ENCODE assay signal across 8 cellular contexts in the genomic region with DNA sequence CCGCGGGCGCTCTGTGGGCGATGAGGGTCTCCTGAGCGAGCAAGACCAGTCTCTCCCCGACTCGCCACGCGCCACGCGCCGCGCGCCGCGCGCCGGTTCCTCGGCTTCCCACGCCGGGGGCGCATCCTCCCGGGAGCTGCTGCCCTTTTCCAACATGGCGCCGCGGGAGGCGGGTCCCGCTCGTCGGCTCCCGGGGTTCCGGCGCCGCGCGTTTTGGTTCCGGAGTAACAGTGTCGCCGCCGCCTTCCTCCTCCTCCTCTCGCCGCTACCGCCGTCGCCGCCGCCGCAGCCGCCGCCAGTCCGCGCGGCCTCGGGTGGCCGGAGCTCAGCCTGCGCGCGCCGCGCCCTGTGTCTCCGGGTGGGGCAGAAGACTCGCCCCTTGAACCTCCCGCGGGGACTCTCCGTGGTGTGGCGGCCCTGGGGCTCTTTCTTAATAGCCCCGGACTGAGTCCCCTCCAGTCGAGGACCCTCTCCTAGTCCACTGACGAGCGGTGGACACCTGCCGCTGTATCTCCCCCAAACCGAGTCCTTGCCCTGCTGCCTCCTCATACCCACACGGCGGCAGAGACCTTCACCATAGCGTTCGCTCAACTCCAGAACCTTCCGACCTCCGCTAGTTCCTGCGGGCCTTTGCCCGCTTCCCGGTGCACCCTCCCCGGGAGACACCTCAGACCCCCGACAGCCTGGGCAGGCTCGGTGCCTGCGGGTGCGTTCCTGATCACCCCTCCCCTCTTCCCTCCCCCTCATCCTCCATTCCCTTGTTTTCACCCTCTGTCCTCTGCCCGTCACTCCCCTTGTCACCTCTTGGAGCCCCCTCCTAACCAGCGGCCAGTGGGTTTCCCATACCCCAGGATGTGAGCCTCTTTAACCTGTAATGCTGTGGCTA. TPM values are rescaled to one million over a fixed set of nuclear protein-coding genes. Genes with fewer than 3 reads are reported as not detected.
DNase-seq lines count a peak whose midpoint lies in the region; ATAC-seq and TF ChIP-seq lines count a peak whose summit lies in the region.

A gene (plus strand): TSS at position 242 of the 886 bp plus-strand sequence. CDS start 633 bp downstream, at position 875.

- TF ChIP-seq POLR2A in GM18951 (IDR thresholded peaks at IDR 0.05; ENCODE audit: extremely low read depth, insufficient read depth, insufficient read length): peak; percentile 76
- no peak for TF ChIP-seq POLR2A in IMR-90 (IDR thresholded peaks at IDR 0.05; ENCODE audit: low read depth, low read length)

- CTCF ChIA-PET in IMR-90 (lab: Yijun Ruan, JAX): no interaction called here

- H3K4me3 ChIP-seq in ACC112 (ENCODE audit: low read depth, low read length): peak within 1 kb of the TSS; percentile 96
- H3K4me3 ChIP-seq in IMR-90 (ENCODE audit: insufficient read depth, low read depth, low read length): peak within 1 kb of the TSS; percentile 88
- peak within 1 kb of the TSS; percentile 99 for H3K4me3 ChIP-seq in RWPE2 (ENCODE audit: severe bottlenecking)
- peak within 1 kb of the TSS; percentile 85 for H3K4me3 ChIP-seq in fibroblast of the aortic adventitia (ENCODE audit: low read depth, low read length)

- dilution Hi-C loops in IMR-90 (cut with HindIII; ENCODE audit: low sequenced_read_pairs, unreplicated experiment): no loop called here

- peaks cover 7% of the 10 kb centered on the region for H3K27me3 Mint-ChIP-seq in nephron progenitor cell (ENCODE audit: low read depth, poor library complexity)

- peak within 1 kb of the TSS; percentile 52 for H2BK120ac ChIP-seq in IMR-90 (ENCODE audit: low read depth, low read length)

- 0% methylated on average over 37 of the region's 88 CpGs; no CpG with 5 or more reads in 1 of the 2 experiments for WGBS in IMR-90 (ENCODE audit: extremely low coverage in 2 of 2, insufficient read length in 1 of 2), 2 experiments

- TF ChIP-seq CTCF in IMR-90 (conservative IDR thresholded peaks at IDR 0.05; ENCODE audit: low read depth, low read length) (no peak), RWPE2 (IDR thresholded peaks at IDR 0.05; ENCODE audit: poor library complexity, severe bottlenecking) (no peak), fibroblast of the aortic adventitia (IDR thresholded peaks at IDR 0.05; ENCODE audit: insufficient read depth, low read length) (no peak), nephron progenitor cell (IDR thresholded peaks at IDR 0.05) (no peak)

- peak within 1 kb of the TSS; percentile 98 for H3K4me2 ChIP-seq in IMR-90 (ENCODE audit: low read depth, low read length)

- H3K36me3 Mint-ChIP-seq in nephron progenitor cell (ENCODE audit: low read depth): peaks cover 40% of the 10 kb centered on the region

- DNase-seq in IMR-90 (peak; percentile 57), RWPE2 (ENCODE audit: low spot score) (peak; percentile 90), fibroblast of the aortic adventitia (ENCODE audit: low read depth) (peak; percentile 60), nephron progenitor cell (peak; percentile 83)
- DNase-seq in activated T-helper 9 cell treated with anti-CD3 and anti-CD28 coated beads, Interleukin-2, amount 50 U/mL, for 16 hours (ENCODE audit: low read depth): peak; percentile 77
- DNase-seq in stimulated activated naive CD8-positive, alpha-beta T cell treated with anti-CD3 and anti-CD28 coated beads, Interleukin-15, Interleukin-2, amounts not matched to agents 100 U/mL and 50 U/mL, for 24 hours: peak; percentile 89

- H3K79me2 ChIP-seq in ACC112 (ENCODE audit: control insufficient read depth, insufficient read depth, low read length, unreplicated experiment): peaks cover 3% of the 10 kb centered on the region

- H3K4me1 ChIP-seq in ACC112 (ENCODE audit: control insufficient read depth, insufficient read depth, low read length, unreplicated experiment) (peaks cover 18% of the 10 kb centered on the region), IMR-90 (ENCODE audit: control insufficient read depth, insufficient read depth, low read length) (peaks cover 9% of the 10 kb centered on the region), RWPE2 (ENCODE audit: insufficient read depth, poor library complexity, severe bottlenecking) (peaks cover 24% of the 10 kb centered on the region)

- H2BK5ac ChIP-seq in IMR-90 (ENCODE audit: low read depth, low read length, poor library complexity, severe bottlenecking): peak within 1 kb of the TSS; percentile 52

- peak within 1 kb of the TSS; percentile 34 for H3K18ac ChIP-seq in IMR-90 (ENCODE audit: low read depth, low read length)

- H3K4me3 Mint-ChIP-seq in nephron progenitor cell: peak within 1 kb of the TSS; percentile 98

- peak within 1 kb of the TSS; percentile 90 for H3K9ac ChIP-seq in IMR-90 (ENCODE audit: low read depth, low read length)

- H2BK15ac ChIP-seq in IMR-90 (ENCODE audit: low read depth, low read length): peak within 1 kb of the TSS; percentile 10; the same call in 1 of the 3 replicates

- no peak within 1 kb of the TSS for H2BK20ac ChIP-seq in IMR-90 (ENCODE audit: low read depth, low read length)

- in situ Hi-C loops in GM18951 (cut with MboI; ENCODE audit: low sequenced_read_pairs, unreplicated experiment): no loop called here
- in situ Hi-C loops in IMR-90 (cut with MboI; ENCODE audit: low sequenced_read_pairs): no loop called here

- TSS peak; percentile 93 for BruUV-seq in IMR-90 (replicated peaks; lab: Mats Ljungman, UMichigan)

- peak within 1 kb of the TSS; percentile 57; the same call in 1 of the 2 replicates for H2AK5ac ChIP-seq in IMR-90 (ENCODE audit: low read depth, low read length)

- peaks cover 25 to 31% of the 10 kb centered on the region in 2 experiments for H3K79me1 ChIP-seq in IMR-90 (ENCODE audit: low read depth in 1 of 2, low read length in 2 of 2)

- H3K56ac ChIP-seq in IMR-90 (ENCODE audit: extremely low read depth, insufficient read depth, low read length): peak within 1 kb of the TSS; percentile 50

- H3K27ac ChIP-seq in ACC112 (ENCODE audit: low read depth, low read length): peak within 1 kb of the TSS; percentile 7; the same call in 1 of the 2 replicates
- peak within 1 kb of the TSS; percentile 71 for H3K27ac ChIP-seq in IMR-90 (ENCODE audit: insufficient read depth, low read length)
- H3K27ac ChIP-seq in RWPE2 (ENCODE audit: poor library complexity, severe bottlenecking): peak within 1 kb of the TSS; percentile 52

- H3K23ac ChIP-seq in IMR-90 (ENCODE audit: low read depth, low read length): peak within 1 kb of the TSS; percentile 97

- peaks cover 19% of the 10 kb centered on the region for H3K9me3 Mint-ChIP-seq in nephron progenitor cell

- POLR2A ChIA-PET in IMR-90 (lab: Charles Lee; ENCODE audit: unreplicated experiment): interaction anchor here (0.6 to 0.7 kb wide), 2 partner anchors 73 to 606 kb away, joined by 3 to 10 read pairs; no protein-coding TSS in a partner anchor

- H3K4ac ChIP-seq in IMR-90 (ENCODE audit: low read depth, low read length): peak within 1 kb of the TSS; percentile 85

- H3K27ac Mint-ChIP-seq in nephron progenitor cell: peak within 1 kb of the TSS; percentile 95

- peak within 1 kb of the TSS; percentile 93 for H3K14ac ChIP-seq in IMR-90 (replicated peaks; ENCODE audit: low read depth, low read length)

- H4K5ac ChIP-seq in IMR-90 (ENCODE audit: low read depth, low read length): peak within 1 kb of the TSS; percentile 89

- H4K8ac ChIP-seq in IMR-90 (ENCODE audit: low read depth in 2 of 2, low read length in 2 of 2): peak within 1 kb of the TSS; percentile 95 to 99

- no peaks in the 10 kb centered on the region for H3K9me3 ChIP-seq in IMR-90 (ENCODE audit: control insufficient read depth, insufficient read depth, low read length)
- no peaks in the 10 kb centered on the region for H3K9me3 ChIP-seq in RWPE2 (ENCODE audit: severe bottlenecking)

- H3K36me3 ChIP-seq in ACC112 (ENCODE audit: insufficient read depth, low read length) (no peaks in the 10 kb centered on the region), IMR-90 (ENCODE audit: control insufficient read depth, insufficient read depth, low read length) (peaks cover 9% of the 10 kb centered on the region; the same call in 1 of the 2 replicates), RWPE2 (ENCODE audit: low read depth) (peaks cover 14% of the 10 kb centered on the region)

- no peaks in the 10 kb centered on the region for H3K9me1 ChIP-seq in IMR-90 (ENCODE audit: insufficient read depth, low read length)

- H2AFZ ChIP-seq in ACC112 (ENCODE audit: low read length, unreplicated experiment) (peak within 1 kb of the TSS; percentile 97), IMR-90 (replicated peaks; ENCODE audit: low read length, poor library complexity) (peak within 1 kb of the TSS; percentile 96)

- ATAC-seq in IMR-90 (ENCODE audit: low read depth): peak; percentile 97
- peak; percentile 76 for ATAC-seq in RWPE2 (ENCODE audit: low read depth)
- peak; percentile 72 for ATAC-seq in stimulated activated naive CD8-positive, alpha-beta T cell treated with anti-CD3 and anti-CD28 coated beads, Interleukin-15, Interleukin-2, amounts not matched to agents 100 U/mL and 50 U/mL, for 24 hours

- intact Hi-C loops in IMR-90 (cut with micrococcal nuclease): loop anchor here (2.0 to 5.0 kb wide), 2 partner anchors 20 to 290 kb away; no protein-coding TSS in a partner anchor

- H4K91ac ChIP-seq in IMR-90 (ENCODE audit: insufficient read depth, low read depth, low read length): peak within 1 kb of the TSS; percentile 75

- TF ChIP-seq RAD21 in IMR-90 (IDR thresholded peaks at IDR 0.05; ENCODE audit: low read length): no peak

- H4K20me1 ChIP-seq in IMR-90 (ENCODE audit: insufficient read depth, low read length): no peaks in the 10 kb centered on the region

- H3K4me1 Mint-ChIP-seq in nephron progenitor cell: peaks cover 54% of the 10 kb centered on the region

- no peaks in the 10 kb centered on the region for H3K27me3 ChIP-seq in ACC112 (ENCODE audit: insufficient read depth, low read length)
- H3K27me3 ChIP-seq in IMR-90 (ENCODE audit: control insufficient read depth, insufficient read depth, low read length): no peaks in the 10 kb centered on the region
- H3K27me3 ChIP-seq in RWPE2 (ENCODE audit: insufficient read depth, poor library complexity, severe bottlenecking): no peaks in the 10 kb centered on the region

- peak within 1 kb of the TSS; percentile 81 for H2AK9ac ChIP-seq in IMR-90 (replicated peaks; ENCODE audit: low read depth, low read length, poor library complexity)

TF ChIP-seq in IMR-90, 13 proteins besides CTCF, POLR2A, EP300 and RAD21:
- TF ChIP-seq MAZ (IDR thresholded peaks at IDR 0.05; ENCODE audit: borderline replicate concordance, low read depth, low read length) (peak; percentile 61; the same call in 1 of the 2 replicates), MXI1 (IDR thresholded peaks at IDR 0.05; ENCODE audit: borderline replicate concordance, low read depth, low read length) (peak; percentile 85), BHLHE40 (IDR thresholded peaks at IDR 0.05; ENCODE audit: low read depth, low read length) (no peak)

RNA-seq across cellular contexts. Expression of the gene that starts here (rescaled TPM):
- 1.6 and 2.8 TPM in 2 replicates for total RNA-seq in IMR-90 (2012; rRNA removed)
- 4.6 and 6.1 TPM in 2 replicates for polyA plus RNA-seq in IMR-90 (2012; rRNA removed)
- 4.6 and 5.5 TPM in 2 replicates for polyA plus RNA-seq in IMR-90 (2012; cell fraction: cytosol; rRNA removed)
- polyA plus RNA-seq in IMR-90 (2012; cell fraction: nucleus; rRNA removed; ENCODE audit: low replicate concordance): 4.4 and 6.1 TPM in 2 replicates
- total RNA-seq in fibroblast of the aortic adventitia (ENCODE audit: low replicate concordance): 8.9 and 9.6 TPM in 2 replicates

Comparison
In these comparisons a context has a peak if more than half of its experiments do, and no peak if none do; other contexts are left out.
1. Peak in every context shown above with its lines: DNase-seq, ATAC-seq, H3K4me3 ChIP-seq and H3K27ac ChIP-seq.
2. H3K27ac ChIP-seq: peak in every context shown above with its lines; median percentile 71 in IMR-90; 52 in RWPE2; 7 in ACC112.